8 cellular contexts compared by ENCODE assay signal in the genomic region with DNA sequence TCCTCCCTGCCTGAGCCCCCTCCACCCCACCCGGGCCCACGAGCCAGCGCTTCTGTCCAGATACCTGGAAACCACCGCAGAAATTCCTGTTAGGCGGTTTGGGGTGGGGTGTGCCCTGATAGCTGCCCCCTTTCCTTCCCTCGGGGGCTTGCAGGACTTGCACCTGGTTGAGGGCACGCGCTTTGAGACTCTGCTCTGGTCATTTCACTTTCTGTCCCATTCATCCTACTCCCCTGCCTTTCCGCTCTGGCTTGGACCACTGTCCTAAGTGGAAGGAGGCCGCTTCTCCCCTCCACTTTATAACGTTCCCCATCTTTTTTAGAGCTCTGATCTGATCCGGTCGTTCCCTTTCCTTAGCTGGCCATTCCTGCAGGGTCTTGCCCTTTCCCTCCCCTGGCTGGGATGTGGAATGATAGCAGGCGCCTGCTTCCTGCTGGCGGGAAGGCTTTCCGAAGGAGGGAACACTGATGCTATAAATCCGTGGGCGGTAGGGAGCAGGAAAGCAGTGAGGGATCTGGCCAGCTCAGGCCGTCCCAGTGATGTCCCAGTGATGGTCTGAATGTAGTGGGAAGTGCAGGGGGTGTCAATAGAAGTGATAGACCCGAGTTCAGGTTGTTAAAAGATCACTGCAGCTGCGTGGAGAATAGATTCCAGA. TPM values are rescaled to one million over a fixed set of nuclear protein-coding genes. Genes with fewer than 3 reads are reported as not detected.
DNase-seq lines count a peak whose midpoint lies in the region; ATAC-seq and TF ChIP-seq lines count a peak whose summit lies in the region.

No MANE protein-coding gene starts in this region.

- H3K9ac ChIP-seq in HCT116 (ENCODE audit: low read length) (peak overlapping the region; percentile 61), mesenchymal stem cell (ENCODE audit: low read length) (peak overlapping the region; percentile 54)

- BruUV-seq in A673 (replicated peaks; lab: Mats Ljungman, UMichigan) (no TSS peak), HCT116 (replicated peaks; lab: Mats Ljungman, UMichigan) (TSS peak; percentile 30)

- H4K20me1 ChIP-seq in HCT116 (ENCODE audit: insufficient read depth) = no peaks in the 10 kb centered on the region

- H3K4me1 ChIP-seq in A673 (ENCODE audit: insufficient read depth, low read length, poor library complexity, severe bottlenecking) (peaks cover 8% of the 10 kb centered on the region), HCT116 (ENCODE audit: control insufficient read depth in 1 of 2, insufficient read depth in 2 of 2, low read length in 2 of 2) (peaks cover 20 to 40% of the 10 kb centered on the region in 2 experiments), mesenchymal stem cell (ENCODE audit: control insufficient read depth, insufficient read depth, low read depth, low read length) (peaks cover 33% of the 10 kb centered on the region)

- no peak overlapping the region for H2AFZ ChIP-seq in HCT116 (ENCODE audit: low read depth, low read length, poor library complexity, severe bottlenecking)
- no peak overlapping the region for H2AFZ ChIP-seq in mesenchymal stem cell (ENCODE audit: low read depth, low read length)

- no peak overlapping the region for H4K91ac ChIP-seq in mesenchymal stem cell (ENCODE audit: low read length)

- TF ChIP-seq RAD21 in HCT116 (IDR thresholded peaks at IDR 0.05; ENCODE audit: low read depth) = no peak

- no peak for TF ChIP-seq CTCF in A673 (conservative IDR thresholded peaks at IDR 0.05; ENCODE audit: low read depth, low read length)
- TF ChIP-seq CTCF in HCT116 (IDR thresholded peaks at IDR 0.05 in 2 of 3, conservative IDR thresholded peaks at IDR 0.05 in 1 of 3; ENCODE audit: borderline replicate concordance in 1 of 3, insufficient read depth in 1 of 3, low read depth in 2 of 3, low read length in 2 of 3) = no peak
- no peak for TF ChIP-seq CTCF in astrocyte of the spinal cord (IDR thresholded peaks at IDR 0.05; ENCODE audit: low read depth, low read length)

- H3K27ac ChIP-seq in A673 (ENCODE audit: low read depth, low read length, poor library complexity, severe bottlenecking) (peak overlapping the region; percentile 54), HCT116 (ENCODE audit: low read depth, low read length) (peak overlapping the region; percentile 46), mesenchymal stem cell (ENCODE audit: low read length, poor library complexity, severe bottlenecking) (no peak overlapping the region)

- no peaks in the 10 kb centered on the region for H3K27me3 ChIP-seq in A673 (replicated peaks; ENCODE audit: insufficient read depth, low read depth, low read length, poor library complexity)
- H3K27me3 ChIP-seq in HCT116 (ENCODE audit: insufficient read depth, low read length) = no peaks in the 10 kb centered on the region
- no peaks in the 10 kb centered on the region for H3K27me3 ChIP-seq in mesenchymal stem cell (ENCODE audit: control insufficient read depth in 1 of 2, insufficient read depth in 1 of 2, low read length in 2 of 2)

- H4K8ac ChIP-seq in mesenchymal stem cell (ENCODE audit: low read length) = no peak overlapping the region

- no peak overlapping the region for H2BK15ac ChIP-seq in mesenchymal stem cell (ENCODE audit: low read depth, poor library complexity, severe bottlenecking)

- 17% methylated on average over 21 of the region's 21 CpGs for WGBS in mesenchymal stem cell

- peaks cover 30% of the 10 kb centered on the region for H3K36me3 ChIP-seq in A673 (ENCODE audit: insufficient read depth, low read length, poor library complexity, severe bottlenecking)
- peaks cover 7 to 49% of the 10 kb centered on the region in 2 experiments; a peak in 2 of 4 replicates for H3K36me3 ChIP-seq in HCT116 (ENCODE audit: control insufficient read depth in 1 of 2, insufficient read depth in 2 of 2, low read length in 2 of 2)
- peaks cover 28 to 36% of the 10 kb centered on the region in 2 experiments for H3K36me3 ChIP-seq in mesenchymal stem cell (ENCODE audit: control insufficient read depth in 1 of 2, insufficient read depth in 2 of 2, low read depth in 1 of 2, low read length in 2 of 2)

- no peak for DNase-seq in A673 (ENCODE audit: low spot score)
- DNase-seq in HCT116 (ENCODE audit: low read depth, low spot score) = no peak
- no peak for DNase-seq in astrocyte of the spinal cord (ENCODE audit: low read depth, low spot score)
- DNase-seq in mesenchymal stem cell = peak; percentile 37
- no peak for DNase-seq in cortex of kidney (lab: John Stamatoyannopoulos, UW)
- no peak for DNase-seq in retina

- no peak overlapping the region for H2BK12ac ChIP-seq in mesenchymal stem cell (ENCODE audit: low read length in 2 of 2)

- peak overlapping the region in 1 of 2 experiments; percentile 32 for H3K4ac ChIP-seq in mesenchymal stem cell (ENCODE audit: low read depth in 1 of 2, low read length in 2 of 2)

- no peak overlapping the region for H3K23ac ChIP-seq in mesenchymal stem cell (ENCODE audit: low read length in 2 of 2)

- peak overlapping the region; percentile 79 for H3K4me2 ChIP-seq in HCT116 (ENCODE audit: low read length)
- H3K4me2 ChIP-seq in mesenchymal stem cell (ENCODE audit: low read length, poor library complexity, severe bottlenecking) = peak overlapping the region; percentile 66

- no peak overlapping the region for H2AK5ac ChIP-seq in mesenchymal stem cell (ENCODE audit: low read length, severe bottlenecking)

- ATAC-seq in HCT116 (no peak), HG03045 (IDR thresholded peaks at IDR 0.05; ENCODE audit: unreplicated experiment) (no peak), GM21619 (IDR thresholded peaks at IDR 0.05; ENCODE audit: unreplicated experiment) (no peak)

- in situ Hi-C loops in astrocyte of the spinal cord (cut with HindIII; ENCODE audit: low sequenced_read_pairs) = no loop called here

- no peak for TF ChIP-seq POLR2A in HCT116 (IDR thresholded peaks at IDR 0.05; ENCODE audit: borderline replicate concordance, extremely low read depth, insufficient read depth, insufficient read length)

- CTCF ChIA-PET in A673 (lab: Charles Lee) (no interaction called here), HCT116 (lab: Charles Lee) (no interaction called here)

- peaks cover 73% of the 10 kb centered on the region for H3K79me2 ChIP-seq in HCT116 (ENCODE audit: insufficient read depth, low read length)

- no peak overlapping the region for H2BK120ac ChIP-seq in mesenchymal stem cell (ENCODE audit: low read depth, low read length)

- no peak overlapping the region for H3K14ac ChIP-seq in mesenchymal stem cell (ENCODE audit: low read length in 2 of 2)

- no peak overlapping the region for H2BK5ac ChIP-seq in mesenchymal stem cell (ENCODE audit: low read depth, low read length, poor library complexity, severe bottlenecking)

- H3K9me3 ChIP-seq in A673 (ENCODE audit: low read depth, low read length, poor library complexity, severe bottlenecking) = no peaks in the 10 kb centered on the region
- H3K9me3 ChIP-seq in HCT116 (ENCODE audit: control insufficient read depth in 1 of 2, insufficient read depth in 1 of 2, low read depth in 1 of 2, low read length in 2 of 2) = peaks cover 0 to 17% of the 10 kb centered on the region in 2 experiments; a peak in 1 of 4 replicates
- H3K9me3 ChIP-seq in mesenchymal stem cell (ENCODE audit: control insufficient read depth, low read length) = no peaks in the 10 kb centered on the region

- H3K79me1 ChIP-seq in mesenchymal stem cell (replicated peaks; ENCODE audit: low read length, poor library complexity, severe bottlenecking) = peaks cover 27% of the 10 kb centered on the region

- intact Hi-C loops in A673 (cut with micrococcal nuclease; ENCODE audit: unreplicated experiment) (no loop called here), HCT116 (cut with micrococcal nuclease) (loop anchor here (2.0 to 5.0 kb wide), 2 partner anchors 87 to 211 kb away; partner anchors contain the start of gene PDGFA)

- peak overlapping the region; percentile 84 for H3K4me3 ChIP-seq in A673 (ENCODE audit: low read depth, low read length, poor library complexity, severe bottlenecking)
- peak overlapping the region; percentile 58 to 67 for H3K4me3 ChIP-seq in HCT116 (replicated peaks in 1 of 2; ENCODE audit: low read depth in 1 of 2, low read length in 2 of 2)
- H3K4me3 ChIP-seq in astrocyte of the spinal cord (ENCODE audit: low read depth, low read length) = peak overlapping the region; percentile 45
- peak overlapping the region; percentile 73 to 96 for H3K4me3 ChIP-seq in mesenchymal stem cell (ENCODE audit: insufficient read depth in 1 of 2, low read depth in 1 of 2, low read length in 2 of 2)

- H3K9me2 ChIP-seq in HCT116 (ENCODE audit: insufficient read depth) = no peaks in the 10 kb centered on the region

- RAD21 ChIA-PET in HCT116 (lab: Charles Lee; ENCODE audit: low non-redundant PET in 1 of 2, low total read pairs in 2 of 2, uncharacterized antibody in 2 of 2, unreplicated experiment in 2 of 2) = interaction anchor here in 1 of 2 experiments (0.7 to 0.8 kb wide), 2 partner anchors 143 to 993 kb away, joined by 3 read pairs; no protein-coding TSS in a partner anchor

- no peak overlapping the region for H3K18ac ChIP-seq in mesenchymal stem cell (ENCODE audit: low read depth in 1 of 2, low read length in 2 of 2)

- POLR2A ChIA-PET in A673 (lab: Charles Lee; ENCODE audit: low non-redundant PET) (no interaction called here), HCT116 (lab: Charles Lee) (interaction anchor here (0.8 kb wide), 1 partner anchor 13 kb away, joined by 3 read pairs; no protein-coding TSS in a partner anchor)

TF ChIP-seq in HCT116, 20 proteins besides CTCF, POLR2A, EP300 and RAD21:
- TF ChIP-seq EGR1 (IDR thresholded peaks at IDR 0.05; ENCODE audit: low read depth) = peak; percentile 62
- no peak for TF ChIP-seq ELF1 (IDR thresholded peaks at IDR 0.05; ENCODE audit: borderline replicate concordance, low read depth)
- TF ChIP-seq CBX3 (IDR thresholded peaks at IDR 0.05; ENCODE audit: low read depth) = no peak
- TF ChIP-seq JUND (IDR thresholded peaks at IDR 0.05) = no peak
- TF ChIP-seq TCF7L2 (IDR thresholded peaks at IDR 0.05; ENCODE audit: borderline replicate concordance, extremely low read depth, insufficient read depth, insufficient read length) = no peak
- no peak for TF ChIP-seq EZH2 (IDR thresholded peaks at IDR 0.05)
- peak; percentile 29; the same call in 1 of the 2 replicates for TF ChIP-seq MAX (IDR thresholded peaks at IDR 0.05)
- no peak for TF ChIP-seq FOSL1 (IDR thresholded peaks at IDR 0.05; ENCODE audit: low read depth)
TF ChIP-seq in HCT116: peak in this region for 2.

RNA-seq across cellular contexts. Expression of gene PRKAR1B, which starts 0.9 kb away (rescaled TPM):
- total RNA-seq in A673 (2021) (27.2 and 29.0 TPM in 2 replicates), HCT116 (2021; ENCODE audit: unreplicated experiment) (14.1 TPM)
- polyA plus RNA-seq in HCT116 (2012) = 10.8 and 12.4 TPM in 2 replicates
- 5.7 TPM for polyA plus RNA-seq in mesenchymal stem cell (2013, experiment 1 of 2)
- polyA plus RNA-seq in mesenchymal stem cell (2013, experiment 2 of 2) = 5.0 TPM

RNA-seq across cellular contexts. Expression of gene DNAAF5, which starts 1.4 kb away (rescaled TPM):
- total RNA-seq in A673 (2021) = 74.4 and 78.1 TPM in 2 replicates
- 69.4 TPM for total RNA-seq in HCT116 (2021; ENCODE audit: unreplicated experiment)
- polyA plus RNA-seq in HCT116 (2012) = 57.1 and 61.6 TPM in 2 replicates
- polyA plus RNA-seq in mesenchymal stem cell (2013, experiment 1 of 2) = 20.2 TPM
- polyA plus RNA-seq in mesenchymal stem cell (2013, experiment 2 of 2) = 15.3 TPM
